Comparison of ENCODE assay signal across 8 cellular contexts in genomic region chr7:121369462-121369861, GRCh38. TPM values are rescaled to one million over a fixed set of nuclear protein-coding genes. Genes with fewer than 3 reads are reported as not detected.
DNase-seq lines count a peak whose midpoint lies in the region; ATAC-seq and TF ChIP-seq lines count a peak whose summit lies in the region.

No MANE protein-coding gene starts in this region.

- CTCF ChIA-PET in Calu3 (lab: Charles Lee): interaction anchor here (0.6 to 1.7 kb wide), 4 partner anchors 16 to 28 kb away, joined by 3 to 4 read pairs (median 3); partner anchors contain the start of gene FAM3C

- TF ChIP-seq CTCF in Calu3 (IDR thresholded peaks at IDR 0.05; ENCODE audit: unreplicated experiment) (no peak), fibroblast of villous mesenchyme (IDR thresholded peaks at IDR 0.05; ENCODE audit: insufficient read depth, low read depth, low read length) (no peak), thyroid gland (IDR thresholded peaks at IDR 0.05) (no peak), coronary artery (IDR thresholded peaks at IDR 0.05) (no peak), CD14-positive monocyte (IDR thresholded peaks at IDR 0.05) (no peak)

- H3K27me3 Mint-ChIP-seq in Calu3 (ENCODE audit: unreplicated experiment) (no peaks in the 10 kb centered on the region), CD14-positive monocyte (ENCODE audit: low read depth in 3 of 3) (no peaks in the 10 kb centered on the region)

- no peaks in the 10 kb centered on the region for H3K27me3 ChIP-seq in thyroid gland

- no peaks in the 10 kb centered on the region for H3K9me3 Mint-ChIP-seq in Calu3 (ENCODE audit: low read depth, unreplicated experiment)
- no peaks in the 10 kb centered on the region for H3K9me3 Mint-ChIP-seq in CD14-positive monocyte

- no peak overlapping the region for H3K4me3 ChIP-seq in fibroblast of villous mesenchyme (ENCODE audit: low read depth, low read length)
- no peak overlapping the region for H3K4me3 ChIP-seq in thyroid gland (replicated peaks in 1 of 3)
- no peak overlapping the region for H3K4me3 ChIP-seq in coronary artery

- DNase-seq in Calu3: peak; percentile 8
- DNase-seq in LoVo (ENCODE audit: low spot score): peak; percentile 74
- peak; percentile 66 for DNase-seq in fibroblast of villous mesenchyme (ENCODE audit: low read depth)
- no peak for DNase-seq in stimulated activated CD4-positive, alpha-beta T cell treated with anti-CD3 and anti-CD28 coated beads, Interleukin-4, amount 100 ng/mL, for 4 hours
- no peak for DNase-seq in thyroid gland
- no peak for DNase-seq in coronary artery (ENCODE audit: low spot score)
- DNase-seq in CD14-positive monocyte (ENCODE audit: low spot score): no peak

- H3K27ac Mint-ChIP-seq in Calu3 (ENCODE audit: unreplicated experiment) (peak overlapping the region; percentile 75), CD14-positive monocyte (peak overlapping the region in 1 of 7 donors; percentile 4)

- H3K36me3 ChIP-seq in thyroid gland: no peaks in the 10 kb centered on the region

- peaks cover 4 to 5% of the 10 kb centered on the region in 2 donors for H3K4me1 ChIP-seq in thyroid gland

- TF ChIP-seq POLR2A in thyroid gland (IDR thresholded peaks at IDR 0.05): no peak

- peaks cover 42% of the 10 kb centered on the region for H3K4me1 Mint-ChIP-seq in Calu3 (ENCODE audit: low read depth, unreplicated experiment)
- no peaks in the 10 kb centered on the region for H3K4me1 Mint-ChIP-seq in CD14-positive monocyte

- intact Hi-C loops in Calu3 (cut with micrococcal nuclease; ENCODE audit: unreplicated experiment): loop anchor here (10.0 kb wide), 1 partner anchor 375 kb away; no protein-coding TSS in a partner anchor
- intact Hi-C loops in thyroid gland (cut with DNase I): loop anchor here (2.0 kb wide), 1 partner anchor 177 kb away; no protein-coding TSS in a partner anchor
- intact Hi-C loops in CD14-positive monocyte (cut with micrococcal nuclease): loop anchor here (2.0 to 10.0 kb wide), 3 partner anchors 175 to 625 kb away; no protein-coding TSS in a partner anchor

- H3K9me3 ChIP-seq in thyroid gland: no peaks in the 10 kb centered on the region

- WGBS in thyroid gland, 2 donors: 39 to 58% methylated on average over 2 of the region's 2 CpGs

- peaks cover 53% of the 10 kb centered on the region for H3K36me3 Mint-ChIP-seq in Calu3 (ENCODE audit: insufficient read depth, unreplicated experiment)
- peaks cover 23 to 25% of the 10 kb centered on the region in 2 donors for H3K36me3 Mint-ChIP-seq in CD14-positive monocyte

- BruUV-seq in Calu3 (replicated peaks; lab: Mats Ljungman, UMichigan): no TSS peak

- ATAC-seq in GM21423 (IDR thresholded peaks at IDR 0.05; ENCODE audit: unreplicated experiment): peak; percentile 53

- H3K27ac ChIP-seq in thyroid gland (no peak overlapping the region), coronary artery (no peak overlapping the region)

- peak overlapping the region; percentile 25 for H3K4me3 Mint-ChIP-seq in Calu3 (ENCODE audit: low read depth, unreplicated experiment)
- H3K4me3 Mint-ChIP-seq in CD14-positive monocyte: no peak overlapping the region

RNA-seq across cellular contexts. Expression of gene FAM3C, which starts 26.6 kb away (rescaled TPM):
- total RNA-seq in Calu3 (2022) (178 and 206 TPM in 2 replicates), fibroblast of villous mesenchyme (18.7 and 35.8 TPM in 2 replicates), thyroid gland (100 to 1,000 TPM in 1 of 4 donors, 10 to 100 TPM in 3; 91.0 to 109 (median 97.9) TPM)
- 10 to 100 TPM in 1 of 2 donors, 1 to 10 TPM in 1; 7.3 to 13.0 TPM for polyA plus RNA-seq in CD14-positive monocyte

RNA-seq across cellular contexts. Expression of gene WNT16, which starts 40.7 kb away (rescaled TPM):
- total RNA-seq in Calu3 (2022): not detected in 2 replicates
- total RNA-seq in fibroblast of villous mesenchyme: under 0.01 and 0.32 TPM in 2 replicates
- total RNA-seq in thyroid gland: not detected
- polyA plus RNA-seq in CD14-positive monocyte: not detected

Comparison
In these comparisons a context has a peak if more than half of its experiments do, and no peak if none do; other contexts are left out.
1. DNase-seq: peak in Calu3 (single experiment), LoVo (single experiment) and fibroblast of villous mesenchyme (single experiment); none in stimulated activated CD4-positive, alpha-beta T cell treated with anti-CD3 and anti-CD28 coated beads, Interleukin-4, amount 100 ng/mL, for 4 hours (0 of 2), thyroid gland (0 of 2), coronary artery (single experiment) and CD14-positive monocyte (single experiment).